ENCODE assay signal across 1 cellular context in genomic region chr3:65685621-65686020, GRCh38.
TF ChIP-seq lines count a peak whose summit lies in the region.

No MANE protein-coding gene starts in this region.

TF ChIP-seq in IMR-90, 13 proteins besides CTCF, POLR2A, EP300 and RAD21 (continued from another document):
- TF ChIP-seq RCOR1 (IDR thresholded peaks at IDR 0.05; ENCODE audit: insufficient replicate concordance, low read length) (no peak), MXI1 (IDR thresholded peaks at IDR 0.05; ENCODE audit: borderline replicate concordance, low read depth, low read length) (no peak)
